8 cellular contexts compared by ENCODE assay signal in the genomic region with DNA sequence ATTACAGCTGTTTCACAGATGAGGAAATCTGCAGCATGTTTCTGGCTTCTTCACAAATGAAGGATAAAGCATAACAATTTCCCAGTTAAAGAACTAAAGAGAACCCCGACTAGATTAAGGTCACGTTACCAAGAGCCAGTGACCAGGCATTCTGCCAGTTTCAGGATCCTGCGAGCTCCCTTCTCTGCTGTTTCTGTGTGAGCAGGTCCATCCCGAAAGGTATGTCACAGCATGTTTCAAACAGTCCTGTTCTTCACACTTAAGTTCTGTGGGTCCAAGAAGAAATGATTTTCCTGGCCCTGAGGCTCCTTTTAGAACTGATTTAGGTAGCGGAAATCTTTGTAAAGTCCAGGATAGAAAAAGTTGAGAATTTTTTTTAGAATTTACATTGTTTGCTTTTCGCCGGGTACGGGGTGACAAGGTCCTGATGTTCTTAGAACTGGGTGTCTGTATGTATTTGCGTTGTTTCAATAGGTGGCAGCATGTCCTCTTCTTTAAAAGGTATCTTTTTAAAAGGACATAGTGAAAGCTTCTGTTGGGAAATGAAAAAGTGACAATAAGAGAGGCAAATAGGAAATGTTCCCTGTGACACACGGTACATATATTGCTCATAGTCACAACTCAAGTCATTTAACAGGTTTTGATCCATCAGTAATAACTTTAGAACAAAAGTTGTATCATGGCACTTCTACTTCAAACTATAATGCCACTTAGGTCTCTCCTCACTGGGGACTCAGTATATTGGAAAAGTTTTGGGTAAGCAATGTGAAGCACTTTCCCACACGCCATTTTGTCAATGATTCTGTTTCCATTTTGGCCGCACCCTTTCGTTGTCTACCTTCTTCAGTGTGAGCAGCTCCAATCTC. TPM values are rescaled to one million over a fixed set of nuclear protein-coding genes. Genes with fewer than 3 reads are reported as not detected.
A peak's percentile ranks its signal among the peaks of the same experiment; 100 is the strongest.
DNase-seq lines count a peak whose midpoint lies in the region; ATAC-seq, FAIRE-seq and TF ChIP-seq lines count a peak whose summit lies in the region.

No MANE protein-coding gene starts in this region.

- H3K4me3 ChIP-seq in bronchial epithelial cell (ENCODE audit: low read depth, low read length) (no peak overlapping the region), mesenchymal stem cell (ENCODE audit: insufficient read depth in 1 of 2, low read depth in 1 of 2, low read length in 2 of 2) (no peak overlapping the region), MG63 (no peak overlapping the region)

- H3K4me2 ChIP-seq in mesenchymal stem cell (ENCODE audit: low read length, poor library complexity, severe bottlenecking): no peak overlapping the region

- no peak overlapping the region for H4K91ac ChIP-seq in mesenchymal stem cell (ENCODE audit: low read length)

- H3K36me3 ChIP-seq in bronchial epithelial cell (ENCODE audit: control insufficient read depth, insufficient read depth, low read length) (no peaks in the 10 kb centered on the region), mesenchymal stem cell (ENCODE audit: control insufficient read depth in 1 of 2, insufficient read depth in 2 of 2, low read depth in 1 of 2, low read length in 2 of 2) (no peaks in the 10 kb centered on the region), MG63 (no peaks in the 10 kb centered on the region)

- ATAC-seq in GM19463 (IDR thresholded peaks at IDR 0.05; ENCODE audit: unreplicated experiment) (peak; percentile 62), GM19397 (IDR thresholded peaks at IDR 0.05; ENCODE audit: unreplicated experiment) (no peak)

- DNase-seq in D341Med (ENCODE audit: low spot score) (peak; percentile 33), NCI-H526 (lab: John Stamatoyannopoulos, UW) (peak; percentile 56 to 68), bronchial epithelial cell (ENCODE audit: low read depth) (peak; percentile 63), mesenchymal stem cell (peak; percentile 65), MG63 (no peak), NCI-H187 (lab: John Stamatoyannopoulos, UW) (no peak)

- no peak overlapping the region for H3K23ac ChIP-seq in mesenchymal stem cell (ENCODE audit: low read length in 2 of 2)

- FAIRE-seq in bronchial epithelial cell (lab: Jason Lieb, UNC): no peak

- no peaks in the 10 kb centered on the region for H3K4me1 ChIP-seq in mesenchymal stem cell (ENCODE audit: control insufficient read depth, insufficient read depth, low read depth, low read length)

- H3K27ac ChIP-seq in mesenchymal stem cell (ENCODE audit: low read length, poor library complexity, severe bottlenecking): no peak overlapping the region

- H2BK5ac ChIP-seq in mesenchymal stem cell (ENCODE audit: low read depth, low read length, poor library complexity, severe bottlenecking): no peak overlapping the region

- H3K18ac ChIP-seq in mesenchymal stem cell (ENCODE audit: low read depth in 1 of 2, low read length in 2 of 2): peak overlapping the region in 1 of 2 experiments; percentile 62

- no peak overlapping the region for H2BK15ac ChIP-seq in mesenchymal stem cell (ENCODE audit: low read depth, poor library complexity, severe bottlenecking)

- peak overlapping the region in 1 of 2 experiments; percentile 52 for H2BK12ac ChIP-seq in mesenchymal stem cell (ENCODE audit: low read length in 2 of 2)

- no peaks in the 10 kb centered on the region for H3K27me3 ChIP-seq in bronchial epithelial cell (ENCODE audit: control insufficient read depth, insufficient read depth, low read length)
- H3K27me3 ChIP-seq in mesenchymal stem cell (ENCODE audit: control insufficient read depth in 1 of 2, insufficient read depth in 1 of 2, low read length in 2 of 2): peaks cover 0 to 6% of the 10 kb centered on the region in 2 experiments
- no peaks in the 10 kb centered on the region for H3K27me3 ChIP-seq in MG63

- no peaks in the 10 kb centered on the region for H3K79me1 ChIP-seq in mesenchymal stem cell (replicated peaks; ENCODE audit: low read length, poor library complexity, severe bottlenecking)

- WGBS in mesenchymal stem cell: 58% methylated on average over 10 of the region's 13 CpGs

- H3K4ac ChIP-seq in mesenchymal stem cell (ENCODE audit: low read depth in 1 of 2, low read length in 2 of 2): no peak overlapping the region

- TF ChIP-seq CTCF in bronchial epithelial cell (IDR thresholded peaks at IDR 0.05; ENCODE audit: insufficient read depth, low read length, severe bottlenecking): peak; percentile 38

- no peak overlapping the region for H2AK5ac ChIP-seq in mesenchymal stem cell (ENCODE audit: low read length, severe bottlenecking)

- peak overlapping the region; percentile 42 for H3K9ac ChIP-seq in mesenchymal stem cell (ENCODE audit: low read length)

- no peaks in the 10 kb centered on the region for H3K9me3 ChIP-seq in mesenchymal stem cell (ENCODE audit: control insufficient read depth, low read length)
- no peaks in the 10 kb centered on the region for H3K9me3 ChIP-seq in MG63

- H2AFZ ChIP-seq in mesenchymal stem cell (ENCODE audit: low read depth, low read length): peak overlapping the region; percentile 53

- no peak overlapping the region for H4K8ac ChIP-seq in mesenchymal stem cell (ENCODE audit: low read length)

- H3K14ac ChIP-seq in mesenchymal stem cell (ENCODE audit: low read length in 2 of 2): no peak overlapping the region

- H2BK120ac ChIP-seq in mesenchymal stem cell (ENCODE audit: low read depth, low read length): no peak overlapping the region

RNA-seq across cellular contexts. Expression of a gene that starts 18.4 kb away (rescaled TPM):
- not detected in 2 replicates for total RNA-seq in bronchial epithelial cell
- polyA plus RNA-seq in mesenchymal stem cell (2013, experiment 1 of 2): not detected
- not detected for polyA plus RNA-seq in mesenchymal stem cell (2013, experiment 2 of 2)
- not detected in 2 replicates for total RNA-seq in MG63 (2014; rRNA removed; shearing (Covaris generic); ENCODE audit: low replicate concordance)

Comparison
In these comparisons a context has a peak if more than half of its experiments do, and no peak if none do; other contexts are left out.
1. DNase-seq: peak in D341Med (single experiment), NCI-H526 (2 of 2), bronchial epithelial cell (single experiment) and mesenchymal stem cell (single experiment); none in MG63 (single experiment) and NCI-H187 (0 of 2).